ENCODE assay signal across 30 cellular contexts in genomic region chr12:111215891-111216290, GRCh38.
"Had no signal": no experiment of that assay in that cellular context is flagged by ENCODE, and none has a peak within 500 bp of the region (broad histone marks: within the 10 kb centered on the region; RNA-seq: fewer than 3 reads in every experiment).

No MANE protein-coding gene starts in this region.

- H3K4me3 ChIP-seq: MG63, PC-9, SJCRH30, SK-N-MC had no signal

- H3K36me3 ChIP-seq: MG63, SJCRH30 had no signal

- H3K27ac ChIP-seq: PC-9, RWPE1, SJCRH30, SK-N-MC had no signal

- ATAC-seq: Panc1, Right ventricle myocardium inferior, SK-N-SH treated with all-trans-retinoic acid at 6 μM for 48 hours, T-cell had no signal

- DNase-seq: Kasumi-1, KG1, MG63, NCI-H1048, NCI-H1092 treated with DMSO at 0.1 percent for 48 hours, NCI-H1417, NCI-H1436, NCI-H146, NCI-H1694, NCI-H187, NCI-H1930, NCI-H2029 treated with DMSO at 0.1 percent for 48 hours, NCI-H2081 treated with DMSO at 0.1 percent for 48 hours, NCI-H2107, NCI-H2171, NCI-H226, NCI-H446 treated with DMSO at 0.1 percent for 48 hours, NCI-H510A, NCI-H524, NCI-H774, PC-9, SHP77, SIG-M5, SJCRH30, T-cell had no signal

- H3K9me3 ChIP-seq: MG63, SJCRH30 had no signal

- H3K27me3 ChIP-seq: SJCRH30 had no signal

- H3K4me1 ChIP-seq: SJCRH30 had no signal
